ENCODE assay signal across 8 cellular contexts in the genomic region with DNA sequence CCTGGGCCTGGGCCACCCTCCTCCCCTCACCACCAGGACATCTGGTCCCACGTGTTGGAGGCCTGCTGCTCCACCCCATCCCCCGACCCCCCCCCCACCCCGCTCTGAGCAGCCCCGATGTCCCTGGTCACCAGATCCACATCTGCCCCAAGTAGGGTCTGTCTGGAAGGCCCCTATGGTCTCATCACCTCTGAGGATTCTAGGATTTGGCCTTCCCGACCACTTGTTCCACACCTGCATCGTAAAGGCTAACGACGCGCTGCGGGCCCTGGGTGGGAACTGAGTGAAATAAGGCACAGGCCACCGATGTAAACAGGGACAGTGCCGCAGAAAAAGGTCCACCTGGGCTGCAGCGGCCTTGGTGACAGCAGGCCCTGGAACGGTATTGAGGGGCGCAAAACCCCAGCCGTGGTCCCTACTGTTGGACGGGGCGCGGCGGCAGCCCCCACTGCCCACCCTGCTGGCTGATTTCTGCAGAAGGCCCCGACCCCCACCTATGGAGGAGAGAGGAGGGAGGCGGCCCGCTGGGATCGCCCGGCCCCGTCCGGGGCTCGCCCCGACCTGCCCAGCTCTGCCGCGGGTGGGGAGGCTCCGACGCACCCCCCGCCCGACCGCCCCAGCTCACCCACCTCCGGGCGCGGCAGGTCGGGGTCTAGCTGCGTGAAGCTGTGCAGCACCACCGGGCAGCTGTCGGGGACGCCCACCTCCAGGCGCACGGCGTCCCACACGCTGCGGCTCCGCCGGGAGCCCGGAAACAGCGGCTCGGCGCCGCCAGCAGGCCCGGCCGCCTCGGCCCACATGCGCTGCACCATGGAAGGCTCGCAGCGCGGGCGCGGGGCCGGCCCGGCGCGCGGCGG. TPM values are rescaled to one million over a fixed set of nuclear protein-coding genes. Genes with fewer than 3 reads are reported as not detected.
DNase-seq lines count a peak whose midpoint lies in the region; ATAC-seq and TF ChIP-seq lines count a peak whose summit lies in the region.

No MANE protein-coding gene starts in this region.

- no peak for DNase-seq in activated CD8-positive, alpha-beta memory T cell treated with anti-CD3 and anti-CD28 coated beads, Interleukin-2, amount 10 ng/mL, durations not matched to agents 7 days and 5 days
- no peak for DNase-seq in activated CD8-positive, alpha-beta memory T cell treated with anti-CD3 and anti-CD28 coated beads, Interleukin-2, amount 50 U/mL, for 4 hours
- no peak for DNase-seq in Jurkat, Clone E6-1 (ENCODE audit: low read depth, low spot score)
- DNase-seq in body of pancreas (peak; percentile 47 to 62 (median 52)), lower leg skin (ENCODE audit: low spot score in 2 of 2) (peak in 1 of 2 donors; percentile 89), transverse colon (no peak), HCEC 1CT (no peak), hepatic stellate cell (ENCODE audit: low spot score) (no peak)

- no peak for TF ChIP-seq CTCF in body of pancreas (IDR thresholded peaks at IDR 0.05)
- TF ChIP-seq CTCF in lower leg skin (IDR thresholded peaks at IDR 0.05), result no peak
- TF ChIP-seq CTCF in transverse colon (IDR thresholded peaks at IDR 0.05), result no peak

- H3K9me3 ChIP-seq in body of pancreas (no peaks in the 10 kb centered on the region), transverse colon (no peaks in the 10 kb centered on the region)

- H3K4me3 Mint-ChIP-seq in activated CD8-positive, alpha-beta memory T cell treated with anti-CD3 and anti-CD28 coated beads, Interleukin-2, amount 10 ng/mL, durations not matched to agents 7 days and 5 days, result peak overlapping the region; percentile 64

- H3K27ac ChIP-seq in body of pancreas (peak overlapping the region; percentile 73 to 90 (median 87)), transverse colon (peak overlapping the region; percentile 89 to 94 (median 93))

- in situ Hi-C loops in transverse colon (cut with MboI; ENCODE audit: low pct_ligation_motif_present in 1 of 4, low pct_unique_long_range_greater_than_20kb in 1 of 4, low sequenced_read_pairs in 3 of 4), result no loop called here

- H3K27me3 ChIP-seq in body of pancreas (no peaks in the 10 kb centered on the region), transverse colon (no peaks in the 10 kb centered on the region)

- peak overlapping the region; percentile 54 for H3K4me3 ChIP-seq in Jurkat, Clone E6-1 (ENCODE audit: low read length)
- H3K4me3 ChIP-seq in body of pancreas (peak overlapping the region; percentile 28 to 58), lower leg skin (ENCODE audit: low read depth, poor library complexity, severe bottlenecking) (peak overlapping the region; percentile 42), transverse colon (peak overlapping the region; percentile 54 to 80 (median 68))

- 1% methylated on average over 57 of the region's 71 CpGs; no CpG with 5 or more reads in 1 of the 2 donors for WGBS in body of pancreas, 2 donors
- 0 to 2% methylated on average over 2 to 24 of the region's 71 CpGs for WGBS in lower leg skin, 2 donors
- WGBS in transverse colon (ENCODE audit: low coverage in 1 of 2), 2 donors, result 2% methylated on average over 37 of the region's 71 CpGs; no CpG with 5 or more reads in 1 of the 2 donors

- H3K4me1 Mint-ChIP-seq in activated CD8-positive, alpha-beta memory T cell treated with anti-CD3 and anti-CD28 coated beads, Interleukin-2, amount 10 ng/mL, durations not matched to agents 7 days and 5 days, result peaks cover 75% of the 10 kb centered on the region

- ATAC-seq in activated CD8-positive, alpha-beta memory T cell treated with anti-CD3 and anti-CD28 coated beads, Interleukin-2, amount 10 ng/mL, durations not matched to agents 7 days and 5 days, result no peak
- peak; percentile 12 for ATAC-seq in body of pancreas

- H3K9me3 Mint-ChIP-seq in activated CD8-positive, alpha-beta memory T cell treated with anti-CD3 and anti-CD28 coated beads, Interleukin-2, amount 10 ng/mL, durations not matched to agents 7 days and 5 days (ENCODE audit: low read depth), result no peaks in the 10 kb centered on the region

- TF ChIP-seq EP300 in transverse colon (IDR thresholded peaks at IDR 0.05; ENCODE audit: low read depth), result no peak

- H3K27me3 Mint-ChIP-seq in activated CD8-positive, alpha-beta memory T cell treated with anti-CD3 and anti-CD28 coated beads, Interleukin-2, amount 10 ng/mL, durations not matched to agents 7 days and 5 days, result no peaks in the 10 kb centered on the region

- H3K36me3 ChIP-seq in body of pancreas (replicated peaks in 1 of 2; ENCODE audit: insufficient read depth in 1 of 2, low read depth in 2 of 2) (no peaks in the 10 kb centered on the region), transverse colon (no peaks in the 10 kb centered on the region)

- TF ChIP-seq POLR2A in body of pancreas (IDR thresholded peaks at IDR 0.05) (peak; percentile 25 to 40 (median 32)), lower leg skin (IDR thresholded peaks at IDR 0.05) (no peak), transverse colon (IDR thresholded peaks at IDR 0.05) (peak; percentile 33)

- H3K4me1 ChIP-seq in body of pancreas (peaks cover 52% of the 10 kb centered on the region), transverse colon (peaks cover 26 to 82% (median 43%) of the 10 kb centered on the region in 4 donors)

- CTCF ChIA-PET in activated CD8-positive, alpha-beta memory T cell treated with anti-CD3 and anti-CD28 coated beads, Interleukin-2, amount 10 ng/mL, durations not matched to agents 7 days and 5 days (lab: Charles Lee), result interaction anchor here (25.4 kb wide), 1 partner anchor 27 kb away, joined by 505 read pairs; no protein-coding TSS in a partner anchor

- H3K36me3 Mint-ChIP-seq in activated CD8-positive, alpha-beta memory T cell treated with anti-CD3 and anti-CD28 coated beads, Interleukin-2, amount 10 ng/mL, durations not matched to agents 7 days and 5 days, result peaks cover 4% of the 10 kb centered on the region

- intact Hi-C loops in body of pancreas (cut with DNase I) (no loop called here), lower leg skin (cut with DNase I; ENCODE audit: low total_unique reads) (no loop called here), transverse colon (cut with DNase I; ENCODE audit: low total_unique reads) (no loop called here)

- H3K27ac Mint-ChIP-seq in activated CD8-positive, alpha-beta memory T cell treated with anti-CD3 and anti-CD28 coated beads, Interleukin-2, amount 10 ng/mL, durations not matched to agents 7 days and 5 days, result peak overlapping the region; percentile 65

RNA-seq across cellular contexts. Expression of a gene that starts 0.5 kb away (rescaled TPM):
- 100 to 1,000 TPM; 103 to 114 TPM for total RNA-seq in activated CD8-positive, alpha-beta memory T cell treated with anti-CD3 and anti-CD28 coated beads, Interleukin-2, amount 10 ng/mL, durations not matched to agents 7 days and 5 days
- polyA plus RNA-seq in Jurkat, Clone E6-1 (2012; ENCODE audit: insufficient read depth, insufficient read length), result 36.5 TPM
- total RNA-seq in body of pancreas (10 to 100 TPM; 27.8 to 64.6 TPM), lower leg skin (100 to 1,000 TPM in 3 of 4 donors, 10 to 100 TPM in 1; 95.0 to 176 (median 123) TPM), transverse colon (100 to 1,000 TPM in 1 of 4 donors, 10 to 100 TPM in 3; 50.5 to 233 (median 58.2) TPM)

RNA-seq across cellular contexts. Expression of a gene that starts 43.1 kb away (rescaled TPM):
- 1 to 10 TPM; 3.9 to 5.7 TPM for total RNA-seq in activated CD8-positive, alpha-beta memory T cell treated with anti-CD3 and anti-CD28 coated beads, Interleukin-2, amount 10 ng/mL, durations not matched to agents 7 days and 5 days
- polyA plus RNA-seq in Jurkat, Clone E6-1 (2012; ENCODE audit: insufficient read depth, insufficient read length), result 0.73 TPM
- total RNA-seq in body of pancreas (1 to 10 TPM; 5.4 to 9.2 TPM), lower leg skin (10 to 100 TPM in 1 of 4 donors, 1 to 10 TPM in 3; 3.6 to 13.5 (median 5.3) TPM), transverse colon (10 to 100 TPM in 3 of 4 donors, 1 to 10 TPM in 1; 4.1 to 15.7 (median 11.8) TPM)

RNA-seq across cellular contexts. Expression of a gene that starts 58.8 kb away (rescaled TPM):
- total RNA-seq in activated CD8-positive, alpha-beta memory T cell treated with anti-CD3 and anti-CD28 coated beads, Interleukin-2, amount 10 ng/mL, durations not matched to agents 7 days and 5 days, result 1 to 10 TPM; 1.7 to 1.9 TPM
- polyA plus RNA-seq in Jurkat, Clone E6-1 (2012; ENCODE audit: insufficient read depth, insufficient read length), result 1.9 TPM
- 1,000 to 10,000 TPM; 8,438 to 9,209 TPM for total RNA-seq in body of pancreas
- 10 to 100 TPM in 2 of 4 donors, 1 to 10 TPM in 1, under 1 TPM in 1; 0.38 to 31.2 (median 8.4) TPM for total RNA-seq in lower leg skin
- 1 to 10 TPM in 1 of 4 donors, under 1 TPM in 2, not detected in 1; 0.27 to 8.6 (median 0.48) TPM for total RNA-seq in transverse colon

Comparison
In these comparisons a context has a peak if more than half of its experiments do, and no peak if none do; other contexts are left out.
1. DNase-seq: peak in body of pancreas (4 of 4); none in activated CD8-positive, alpha-beta memory T cell treated with anti-CD3 and anti-CD28 coated beads, Interleukin-2, amount 10 ng/mL, durations not matched to agents 7 days and 5 days (single experiment), activated CD8-positive, alpha-beta memory T cell treated with anti-CD3 and anti-CD28 coated beads, Interleukin-2, amount 50 U/mL, for 4 hours (single experiment), Jurkat, Clone E6-1 (single experiment), transverse colon (single experiment), HCEC 1CT (single experiment) and hepatic stellate cell (single experiment).
2. POLR2A ChIP-seq: peak in body of pancreas (3 of 3) and transverse colon (single experiment); none in lower leg skin (0 of 2).
3. RNA of a gene that starts 58.8 kb away (total RNA-seq): 8,438 to 9,209 TPM in body of pancreas; 0.38 to 31.2 TPM in lower leg skin, 1.7 to 1.9 TPM in activated CD8-positive, alpha-beta memory T cell treated with anti-CD3 and anti-CD28 coated beads, Interleukin-2, amount 10 ng/mL, durations not matched to agents 7 days and 5 days and 0.27 to 8.6 TPM in transverse colon; every median in the first group is over 100 times any median in the second.
4. Peak in every context shown above with its lines, with median percentiles within 50 percentile points of each other: H3K4me3 ChIP-seq.